In genomic region chr5:176388341-176389113, GRCh38 we compare ENCODE assay signal across 1 cellular context.
TF ChIP-seq lines count a peak whose summit lies in the region.

TSS of gene HIGD2A (plus strand) at chr5:176388751. CDS start at chr5:176388820, 69 bp downstream.
TSS of gene NOP16 (minus strand) at chr5:176388598. CDS start at chr5:176388539, 59 bp downstream.

TF ChIP-seq in K562, 482 proteins besides CTCF, POLR2A, EP300 and RAD21 (continued from another document and continues in another):
- TF ChIP-seq, protein P1, sequence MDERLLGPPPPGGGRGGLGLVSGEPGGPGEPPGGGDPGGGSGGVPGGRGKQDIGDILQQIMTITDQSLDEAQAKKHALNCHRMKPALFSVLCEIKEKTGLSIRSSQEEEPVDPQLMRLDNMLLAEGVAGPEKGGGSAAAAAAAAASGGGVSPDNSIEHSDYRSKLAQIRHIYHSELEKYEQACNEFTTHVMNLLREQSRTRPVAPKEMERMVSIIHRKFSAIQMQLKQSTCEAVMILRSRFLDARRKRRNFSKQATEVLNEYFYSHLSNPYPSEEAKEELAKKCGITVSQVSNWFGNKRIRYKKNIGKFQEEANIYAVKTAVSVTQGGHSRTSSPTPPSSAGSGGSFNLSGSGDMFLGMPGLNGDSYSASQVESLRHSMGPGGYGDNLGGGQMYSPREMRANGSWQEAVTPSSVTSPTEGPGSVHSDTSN (CRISPR knock-in tag; IDR thresholded peaks at IDR 0.05; ENCODE audit: low read depth), result no peak
- TF ChIP-seq, protein P1 (tag; conservative IDR thresholded peaks at IDR 0.05; ENCODE audit: low read depth), result no peak
- TF ChIP-seq MIER1 (IDR thresholded peaks at IDR 0.05; ENCODE audit: low read depth) (peak; percentile 74; the same call in 1 of the 2 replicates), PHB2 (IDR thresholded peaks at IDR 0.05; ENCODE audit: low read depth) (no peak), MTA1 (IDR thresholded peaks at IDR 0.05; ENCODE audit: borderline replicate concordance) (peak; percentile 66; the same call in 1 of the 2 replicates), PHF20 (IDR thresholded peaks at IDR 0.05; ENCODE audit: partially characterized antibody) (peak; percentile 99), FOSL1 (tag; conservative IDR thresholded peaks at IDR 0.05) (0 out of 2 replicates have a peak, but pooled peaks have one; percentile 41), PML (IDR thresholded peaks at IDR 0.05; ENCODE audit: low read length) (peak; percentile 54; the same call in 1 of the 2 replicates), ZNF561 (CRISPR knock-in tag; conservative IDR thresholded peaks at IDR 0.05) (no peak), ZNF217 (CRISPR knock-in tag; IDR thresholded peaks at IDR 0.05) (no peak), FOXO4 (CRISPR knock-in tag; IDR thresholded peaks at IDR 0.05) (no peak), JUNB (CRISPR knock-in tag; conservative IDR thresholded peaks at IDR 0.05) (no peak), ZNF280B (CRISPR knock-in tag; IDR thresholded peaks at IDR 0.05) (no peak), XRCC5 (IDR thresholded peaks at IDR 0.05; ENCODE audit: low read depth, low read length) (peak; percentile 75), TAF1 (IDR thresholded peaks at IDR 0.05; ENCODE audit: control insufficient read depth, extremely low read depth, insufficient read depth, low read length, severe bottlenecking) (peak; percentile 92), ZNF197 (CRISPR knock-in tag; IDR thresholded peaks at IDR 0.05; ENCODE audit: low read depth) (no peak; the same call in 1 of the 2 replicates), CBFB (CRISPR knock-in tag; IDR thresholded peaks at IDR 0.05) (peak; percentile 88), CHCHD3 (CRISPR knock-in tag; IDR thresholded peaks at IDR 0.05) (0 out of 2 replicates have a peak, but pooled peaks have one; percentile 63), OTX1 (CRISPR knock-in tag; IDR thresholded peaks at IDR 0.05) (peak; percentile 66; the same call in 1 of the 2 replicates), MAFG (tag; conservative IDR thresholded peaks at IDR 0.05) (no peak), NR3C1 (CRISPR knock-in tag; IDR thresholded peaks at IDR 0.05) (no peak), TRIM24 (IDR thresholded peaks at IDR 0.05) (peak in 1 of 2 experiments; percentile 100; a peak in 2 of 4 replicates), ZNF398 (CRISPR knock-in tag; IDR thresholded peaks at IDR 0.05) (no peak), ETV1 (tag; conservative IDR thresholded peaks at IDR 0.05; ENCODE audit: low read depth) (peak; percentile 96), CGGBP1 (CRISPR knock-in tag; IDR thresholded peaks at IDR 0.05) (peak; percentile 84), NCOR1 (IDR thresholded peaks at IDR 0.05) (peak; percentile 56), PHF8 (IDR thresholded peaks at IDR 0.05; ENCODE audit: borderline replicate concordance, low read length) (peak; percentile 94), SLC30A9 (CRISPR knock-in tag; IDR thresholded peaks at IDR 0.05) (no peak), RBM39 (optimal IDR thresholded peaks at IDR 0.05; ENCODE audit: low read depth, low read length) (peak; percentile 29), ESRRB (CRISPR knock-in tag; IDR thresholded peaks at IDR 0.05; ENCODE audit: borderline replicate concordance) (0 out of 2 replicates have a peak, but pooled peaks have one; percentile 56), NBN (IDR thresholded peaks at IDR 0.05; ENCODE audit: low read depth) (peak; percentile 99), REST (CRISPR knock-in tag; IDR thresholded peaks at IDR 0.05; ENCODE audit: low read depth) (no peak), NR2C1 (IDR thresholded peaks at IDR 0.05) (peak; percentile 94), NR2C1 (tag; IDR thresholded peaks at IDR 0.05) (peak; percentile 93), RBM17 (IDR thresholded peaks at IDR 0.05; ENCODE audit: borderline replicate concordance, low read depth, low read length) (no peak), TSC22D4 (tag; IDR thresholded peaks at IDR 0.05) (no peak), CCAR2 (IDR thresholded peaks at IDR 0.05; ENCODE audit: low read depth, low read length) (no peak), ZNF639 (CRISPR knock-in tag; conservative IDR thresholded peaks at IDR 0.05 in 1 of 2, IDR thresholded peaks at IDR 0.05 in 1 of 2) (peak in 1 of 2 experiments; percentile 94; a peak in 2 of 4 replicates), CBX3 (IDR thresholded peaks at IDR 0.05; ENCODE audit: borderline replicate concordance in 1 of 2, low read length in 2 of 2) (0 out of 3 replicates have a peak, but pooled peaks of 1 of the 2 experiments have one; percentile 77), ETV5 (CRISPR knock-in tag; IDR thresholded peaks at IDR 0.05; ENCODE audit: low read depth) (peak; percentile 89)
- TF ChIP-seq, protein P2, sequence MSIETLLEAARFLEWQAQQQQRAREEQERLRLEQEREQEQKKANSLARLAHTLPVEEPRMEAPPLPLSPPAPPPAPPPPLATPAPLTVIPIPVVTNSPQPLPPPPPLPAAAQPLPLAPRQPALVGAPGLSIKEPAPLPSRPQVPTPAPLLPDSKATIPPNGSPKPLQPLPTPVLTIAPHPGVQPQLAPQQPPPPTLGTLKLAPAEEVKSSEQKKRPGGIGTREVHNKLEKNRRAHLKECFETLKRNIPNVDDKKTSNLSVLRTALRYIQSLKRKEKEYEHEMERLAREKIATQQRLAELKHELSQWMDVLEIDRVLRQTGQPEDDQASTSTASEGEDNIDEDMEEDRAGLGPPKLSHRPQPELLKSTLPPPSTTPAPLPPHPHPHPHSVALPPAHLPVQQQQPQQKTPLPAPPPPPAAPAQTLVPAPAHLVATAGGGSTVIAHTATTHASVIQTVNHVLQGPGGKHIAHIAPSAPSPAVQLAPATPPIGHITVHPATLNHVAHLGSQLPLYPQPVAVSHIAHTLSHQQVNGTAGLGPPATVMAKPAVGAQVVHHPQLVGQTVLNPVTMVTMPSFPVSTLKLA (conservative IDR thresholded peaks at IDR 0.05), result peak; percentile 98 to 99
- TF ChIP-seq, protein P3, sequence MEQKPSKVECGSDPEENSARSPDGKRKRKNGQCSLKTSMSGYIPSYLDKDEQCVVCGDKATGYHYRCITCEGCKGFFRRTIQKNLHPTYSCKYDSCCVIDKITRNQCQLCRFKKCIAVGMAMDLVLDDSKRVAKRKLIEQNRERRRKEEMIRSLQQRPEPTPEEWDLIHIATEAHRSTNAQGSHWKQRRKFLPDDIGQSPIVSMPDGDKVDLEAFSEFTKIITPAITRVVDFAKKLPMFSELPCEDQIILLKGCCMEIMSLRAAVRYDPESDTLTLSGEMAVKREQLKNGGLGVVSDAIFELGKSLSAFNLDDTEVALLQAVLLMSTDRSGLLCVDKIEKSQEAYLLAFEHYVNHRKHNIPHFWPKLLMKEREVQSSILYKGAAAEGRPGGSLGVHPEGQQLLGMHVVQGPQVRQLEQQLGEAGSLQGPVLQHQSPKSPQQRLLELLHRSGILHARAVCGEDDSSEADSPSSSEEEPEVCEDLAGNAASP (IDR thresholded peaks at IDR 0.05), result no peak
- TF ChIP-seq, protein P4, sequence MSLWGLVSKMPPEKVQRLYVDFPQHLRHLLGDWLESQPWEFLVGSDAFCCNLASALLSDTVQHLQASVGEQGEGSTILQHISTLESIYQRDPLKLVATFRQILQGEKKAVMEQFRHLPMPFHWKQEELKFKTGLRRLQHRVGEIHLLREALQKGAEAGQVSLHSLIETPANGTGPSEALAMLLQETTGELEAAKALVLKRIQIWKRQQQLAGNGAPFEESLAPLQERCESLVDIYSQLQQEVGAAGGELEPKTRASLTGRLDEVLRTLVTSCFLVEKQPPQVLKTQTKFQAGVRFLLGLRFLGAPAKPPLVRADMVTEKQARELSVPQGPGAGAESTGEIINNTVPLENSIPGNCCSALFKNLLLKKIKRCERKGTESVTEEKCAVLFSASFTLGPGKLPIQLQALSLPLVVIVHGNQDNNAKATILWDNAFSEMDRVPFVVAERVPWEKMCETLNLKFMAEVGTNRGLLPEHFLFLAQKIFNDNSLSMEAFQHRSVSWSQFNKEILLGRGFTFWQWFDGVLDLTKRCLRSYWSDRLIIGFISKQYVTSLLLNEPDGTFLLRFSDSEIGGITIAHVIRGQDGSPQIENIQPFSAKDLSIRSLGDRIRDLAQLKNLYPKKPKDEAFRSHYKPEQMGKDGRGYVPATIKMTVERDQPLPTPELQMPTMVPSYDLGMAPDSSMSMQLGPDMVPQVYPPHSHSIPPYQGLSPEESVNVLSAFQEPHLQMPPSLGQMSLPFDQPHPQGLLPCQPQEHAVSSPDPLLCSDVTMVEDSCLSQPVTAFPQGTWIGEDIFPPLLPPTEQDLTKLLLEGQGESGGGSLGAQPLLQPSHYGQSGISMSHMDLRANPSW (CRISPR knock-in tag; IDR thresholded peaks at IDR 0.05), result no peak
